In the genomic region with DNA sequence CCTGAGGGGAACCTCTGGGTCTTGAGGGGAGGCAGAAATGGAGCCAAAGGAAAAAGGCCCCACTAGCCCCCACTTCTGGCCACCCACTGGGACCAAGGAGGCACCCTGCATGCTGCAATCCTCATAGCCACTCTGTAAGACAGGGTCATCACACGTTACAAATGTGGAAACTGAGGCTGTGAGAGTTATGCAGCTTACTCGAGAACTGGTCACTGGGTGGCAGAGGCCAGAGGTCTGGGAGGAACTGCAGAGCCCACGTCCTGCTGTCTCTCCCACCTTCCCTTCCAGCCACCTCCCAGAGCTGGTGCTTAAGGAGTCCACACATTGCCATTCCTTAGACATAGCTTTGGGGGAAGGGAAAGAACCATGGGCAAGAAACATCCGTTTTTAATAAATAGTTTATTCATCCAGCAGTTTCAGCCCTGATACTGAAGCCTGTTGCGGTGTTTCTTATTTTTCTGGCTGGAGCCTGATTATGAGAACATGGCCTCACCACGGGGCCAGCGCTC, we compare ENCODE assay signal across 10 cellular contexts. TPM values are rescaled to one million over a fixed set of nuclear protein-coding genes. Genes with fewer than 3 reads are reported as not detected.
A peak's percentile ranks its signal among the peaks of the same experiment; 100 is the strongest.
DNase-seq lines count a peak whose midpoint lies in the region; ATAC-seq and TF ChIP-seq lines count a peak whose summit lies in the region.
"Had no signal": no experiment of that assay in that cellular context is flagged by ENCODE, and none has a peak within 500 bp of the region (broad histone marks: within the 10 kb centered on the region; RNA-seq: fewer than 3 reads in every experiment).

No MANE protein-coding gene starts in this region.

- no peak overlapping the region for H3K4me3 Mint-ChIP-seq in CD14-positive monocyte

- peaks cover 9% of the 10 kb centered on the region for H3K4me1 Mint-ChIP-seq in CD14-positive monocyte

- H3K27me3 Mint-ChIP-seq in CD14-positive monocyte (ENCODE audit: low read depth in 3 of 3), result peaks cover 3 to 21% (median 14%) of the 10 kb centered on the region in 3 donors

- peak overlapping the region in 2 of 7 donors; percentile 1 to 32 for H3K27ac Mint-ChIP-seq in CD14-positive monocyte

- intact Hi-C loops in left ventricle myocardium superior (cut with micrococcal nuclease) (loop anchor here (10.0 kb wide), 2 partner anchors 254 to 384 kb away; no protein-coding TSS in a partner anchor), sciatic nerve (cut with DNase I) (no loop called here), CD14-positive monocyte (cut with micrococcal nuclease) (loop anchor here (2.0 to 10.0 kb wide), 2 partner anchors 256 to 384 kb away; no protein-coding TSS in a partner anchor)

- TF ChIP-seq CTCF in WI38 (IDR thresholded peaks at IDR 0.05; ENCODE audit: low read depth, low read length) (no peak), GM13977 (IDR thresholded peaks at IDR 0.05; ENCODE audit: extremely low read depth, insufficient read depth, missing control alignments) (no peak), CD14-positive monocyte (IDR thresholded peaks at IDR 0.05) (no peak)

- peaks cover 37 to 41% of the 10 kb centered on the region in 2 donors for H3K36me3 Mint-ChIP-seq in CD14-positive monocyte

- H3K9me3 Mint-ChIP-seq in CD14-positive monocyte, result no peaks in the 10 kb centered on the region

- in situ Hi-C loops in GM13977 (cut with MboI; ENCODE audit: low pct_unique_long_range_greater_than_20kb, low sequenced_read_pairs, unreplicated experiment), result no loop called here

- peak; percentile 2 for ATAC-seq in left ventricle myocardium superior
- peak; percentile 43 for ATAC-seq in sciatic nerve
- ATAC-seq in HG03521 (IDR thresholded peaks at IDR 0.05; ENCODE audit: unreplicated experiment), result no peak
- no peak for ATAC-seq in HG02798 (IDR thresholded peaks at IDR 0.05; ENCODE audit: poor library complexity, unreplicated experiment)

- peak; percentile 33 for DNase-seq in COLO829 (ENCODE audit: low spot score)
- DNase-seq in left ventricle myocardium superior, result no peak
- no peak for DNase-seq in sciatic nerve (ENCODE audit: low spot score)
- DNase-seq in GM13977 (ENCODE audit: low spot score), result no peak
- DNase-seq in CD14-positive monocyte (ENCODE audit: low spot score), result no peak
- DNase-seq: NCI-H446 treated with DMSO at 0.1 percent for 48 hours had no signal

- 0 out of 2 replicates have a peak overlapping the region, but pooled peaks have one; percentile 9 for H3K4me3 ChIP-seq in WI38 (ENCODE audit: low read depth, low read length)

RNA-seq across cellular contexts. Expression of a gene that starts 18.0 kb away (rescaled TPM):
- total RNA-seq in left ventricle myocardium superior (22.5 TPM), sciatic nerve (55.2 TPM)
- 10 to 100 TPM; 11.4 to 13.8 TPM for polyA plus RNA-seq in CD14-positive monocyte

RNA-seq across cellular contexts. Expression of a gene that starts 24.2 kb away (rescaled TPM):
- 47.5 TPM for total RNA-seq in left ventricle myocardium superior
- 0.31 TPM for total RNA-seq in sciatic nerve
- polyA plus RNA-seq in CD14-positive monocyte, result not detected

RNA-seq across cellular contexts. Expression of a gene that starts 32.9 kb away (rescaled TPM):
- total RNA-seq in left ventricle myocardium superior (not detected), sciatic nerve (not detected)
- polyA plus RNA-seq in CD14-positive monocyte, result not detected
- total RNA-seq: bronchial epithelial cell had no signal

RNA-seq across cellular contexts. Expression of a gene that starts 59.4 kb away (rescaled TPM):
- total RNA-seq in left ventricle myocardium superior (190 TPM), sciatic nerve (32.7 TPM)
- polyA plus RNA-seq in CD14-positive monocyte, result 10 to 100 TPM; 37.2 to 39.3 TPM

Comparison
In these comparisons a context has a peak if more than half of its experiments do, and no peak if none do; other contexts are left out.
1. ATAC-seq: peak in left ventricle myocardium superior (single experiment) and sciatic nerve (single experiment); none in HG03521 (single experiment) and HG02798 (single experiment).
2. RNA of a gene that starts 24.2 kb away (total RNA-seq): 47.5 TPM in left ventricle myocardium superior (single experiment); 0.31 TPM in sciatic nerve (single experiment); every median in the first group is over 10 times any median in the second.